8 cellular contexts compared by ENCODE assay signal in genomic region chr17:38881600-38882191, GRCh38. TPM values are rescaled to one million over a fixed set of nuclear protein-coding genes. Genes with fewer than 3 reads are reported as not detected.
DNase-seq lines count a peak whose midpoint lies in the region; ATAC-seq and TF ChIP-seq lines count a peak whose summit lies in the region.

No MANE protein-coding gene starts in this region.

- H3K4me3 Mint-ChIP-seq in MCF 10A (ENCODE audit: unreplicated experiment) = peak overlapping the region; percentile 21
- peak overlapping the region; percentile 53 for H3K4me3 Mint-ChIP-seq in activated T-helper 1 cell treated with anti-CD3 and anti-CD28 coated beads, Interleukin-12 subunit alpha, Interleukin-12 subunit beta, Interleukin-2, Interleukin-4 antibody, amounts not matched to agents 30 ng/mL and 10 ng/mL and 1 ng/mL, durations not matched to agents 14 hours and 24 hours and 36 hours

- in situ Hi-C loops in mammary epithelial cell (cut with MboI; ENCODE audit: low sequenced_read_pairs in 2 of 2) = no loop called here

- no peaks in the 10 kb centered on the region for H4K20me1 ChIP-seq in mammary epithelial cell (ENCODE audit: insufficient read depth, low read length)

- H3K9ac ChIP-seq in mammary epithelial cell (ENCODE audit: insufficient read depth, low read length) (no peak overlapping the region), skeletal muscle satellite cell (ENCODE audit: low read depth, low read length) (peak overlapping the region; percentile 2)

- H3K4me1 ChIP-seq in mammary epithelial cell (ENCODE audit: insufficient read depth, low read length) (peaks cover 72% of the 10 kb centered on the region), heart right ventricle (peaks cover 46 to 99% (median 93%) of the 10 kb centered on the region in 9 donors), skeletal muscle satellite cell (ENCODE audit: control insufficient read depth, insufficient read depth, low read length) (peaks cover 97% of the 10 kb centered on the region)

- H3K36me3 ChIP-seq in mammary epithelial cell (ENCODE audit: insufficient read depth, low read length) (peaks cover 13% of the 10 kb centered on the region), heart right ventricle (peaks cover 0 to 87% (median 4%) of the 10 kb centered on the region in 9 donors), skeletal muscle satellite cell (ENCODE audit: insufficient read depth, low read length) (peaks cover 89% of the 10 kb centered on the region)

- peak; percentile 23 to 64 (median 52) for ATAC-seq in heart right ventricle
- ATAC-seq in GM18867 (IDR thresholded peaks at IDR 0.05; ENCODE audit: unreplicated experiment) = no peak

- no peaks in the 10 kb centered on the region for H3K27me3 Mint-ChIP-seq in MCF 10A (ENCODE audit: insufficient read depth, unreplicated experiment)
- H3K27me3 Mint-ChIP-seq in activated T-helper 1 cell treated with anti-CD3 and anti-CD28 coated beads, Interleukin-12 subunit alpha, Interleukin-12 subunit beta, Interleukin-2, Interleukin-4 antibody, amounts not matched to agents 30 ng/mL and 10 ng/mL and 1 ng/mL, durations not matched to agents 14 hours and 24 hours and 36 hours (ENCODE audit: insufficient read depth) = no peaks in the 10 kb centered on the region

- BruUV-seq in MCF 10A (replicated peaks; lab: Mats Ljungman, UMichigan) = no TSS peak
- no TSS peak for BruUV-seq in mammary epithelial cell (replicated peaks; lab: Mats Ljungman, UMichigan)

- intact Hi-C loops in MCF 10A (cut with micrococcal nuclease) = no loop called here
- intact Hi-C loops in mammary epithelial cell (cut with micrococcal nuclease) = loop anchor here (2.0 kb wide), 1 partner anchor 19 kb away; no protein-coding TSS in a partner anchor
- intact Hi-C loops in activated T-helper 1 cell treated with anti-CD3 and anti-CD28 coated beads, Interleukin-12 subunit alpha, Interleukin-12 subunit beta, Interleukin-2, Interleukin-4 antibody, amounts not matched to agents 30 ng/mL and 10 ng/mL and 1 ng/mL, durations not matched to agents 14 hours and 24 hours and 36 hours (cut with micrococcal nuclease) = loop anchor here (2.0 kb wide), 1 partner anchor 17 kb away; no protein-coding TSS in a partner anchor
- intact Hi-C loops in heart right ventricle (cut with DNase I) = loop anchor here in 1 of 10 donors (2.0 kb wide), 1 partner anchor 41 kb away; no protein-coding TSS in a partner anchor

- CTCF ChIA-PET in MCF 10A (lab: Yijun Ruan, JAX) (interaction anchor here (0.6 to 1.5 kb wide), 4 partner anchors 11 to 101 kb away, joined by 3 to 6 read pairs (median 4); no protein-coding TSS in a partner anchor), mammary epithelial cell (lab: Charles Lee; ENCODE audit: low non-redundant PET) (no interaction called here)

- H3K9me3 Mint-ChIP-seq in MCF 10A (ENCODE audit: unreplicated experiment) = no peaks in the 10 kb centered on the region
- H3K9me3 Mint-ChIP-seq in activated T-helper 1 cell treated with anti-CD3 and anti-CD28 coated beads, Interleukin-12 subunit alpha, Interleukin-12 subunit beta, Interleukin-2, Interleukin-4 antibody, amounts not matched to agents 30 ng/mL and 10 ng/mL and 1 ng/mL, durations not matched to agents 14 hours and 24 hours and 36 hours = no peaks in the 10 kb centered on the region

- no peaks in the 10 kb centered on the region for H3K27me3 ChIP-seq in mammary epithelial cell (ENCODE audit: insufficient read depth, low read length)
- no peaks in the 10 kb centered on the region for H3K27me3 ChIP-seq in heart right ventricle
- no peaks in the 10 kb centered on the region for H3K27me3 ChIP-seq in skeletal muscle satellite cell (ENCODE audit: control insufficient read depth, insufficient read depth, low read length)

- H3K36me3 Mint-ChIP-seq in MCF 10A (ENCODE audit: insufficient read depth, unreplicated experiment) = peaks cover 40% of the 10 kb centered on the region
- H3K36me3 Mint-ChIP-seq in activated T-helper 1 cell treated with anti-CD3 and anti-CD28 coated beads, Interleukin-12 subunit alpha, Interleukin-12 subunit beta, Interleukin-2, Interleukin-4 antibody, amounts not matched to agents 30 ng/mL and 10 ng/mL and 1 ng/mL, durations not matched to agents 14 hours and 24 hours and 36 hours (ENCODE audit: low read depth) = peaks cover 49% of the 10 kb centered on the region

- 19% methylated on average over 8 of the region's 8 CpGs for WGBS in mammary epithelial cell (ENCODE audit: low coverage, missing lambda C conversion rate)
- 29 to 36% methylated on average over 8 of the region's 8 CpGs for WGBS in heart right ventricle, 2 donors

- no peak overlapping the region for H2AFZ ChIP-seq in mammary epithelial cell (ENCODE audit: low read depth, low read length)

- peak overlapping the region; percentile 77 for H3K27ac Mint-ChIP-seq in MCF 10A (ENCODE audit: low read depth, unreplicated experiment)
- peak overlapping the region; percentile 89 for H3K27ac Mint-ChIP-seq in activated T-helper 1 cell treated with anti-CD3 and anti-CD28 coated beads, Interleukin-12 subunit alpha, Interleukin-12 subunit beta, Interleukin-2, Interleukin-4 antibody, amounts not matched to agents 30 ng/mL and 10 ng/mL and 1 ng/mL, durations not matched to agents 14 hours and 24 hours and 36 hours

- H3K79me2 ChIP-seq in mammary epithelial cell (ENCODE audit: insufficient read depth, low read length) = peaks cover 83% of the 10 kb centered on the region

- H3K27ac ChIP-seq in mammary epithelial cell (ENCODE audit: insufficient read depth, low read depth, low read length) (no peak overlapping the region), heart right ventricle (peak overlapping the region in 9 of 10 donors; percentile 51 to 81 (median 69))

- H3K4me3 ChIP-seq in mammary epithelial cell (replicated peaks in 1 of 3; ENCODE audit: insufficient read depth in 1 of 3, low read depth in 2 of 3, low read length in 3 of 3) (no peak overlapping the region), heart right ventricle (no peak overlapping the region), skeletal muscle satellite cell (ENCODE audit: low read length) (peak overlapping the region; percentile 26)

- POLR2A ChIA-PET in MCF 10A (lab: Yijun Ruan, JAX) = interaction anchor here (0.9 to 1.1 kb wide), 3 partner anchors 11 to 29 kb away, joined by 4 to 5 read pairs (median 4); no protein-coding TSS in a partner anchor

- TF ChIP-seq CTCF in MCF 10A (IDR thresholded peaks at IDR 0.05; ENCODE audit: unreplicated experiment) (no peak), mammary epithelial cell (conservative IDR thresholded peaks at IDR 0.05 in 1 of 2, IDR thresholded peaks at IDR 0.05 in 1 of 2; ENCODE audit: extremely low read depth in 1 of 2, insufficient read depth in 1 of 2, low read depth in 1 of 2, low read length in 2 of 2) (no peak), heart right ventricle (IDR thresholded peaks at IDR 0.05) (no peak)

- peaks cover 28% of the 10 kb centered on the region for H3K4me1 Mint-ChIP-seq in MCF 10A (ENCODE audit: insufficient read depth, unreplicated experiment)
- peaks cover 82% of the 10 kb centered on the region for H3K4me1 Mint-ChIP-seq in activated T-helper 1 cell treated with anti-CD3 and anti-CD28 coated beads, Interleukin-12 subunit alpha, Interleukin-12 subunit beta, Interleukin-2, Interleukin-4 antibody, amounts not matched to agents 30 ng/mL and 10 ng/mL and 1 ng/mL, durations not matched to agents 14 hours and 24 hours and 36 hours (ENCODE audit: low read depth)

- H3K4me2 ChIP-seq in mammary epithelial cell (ENCODE audit: insufficient read depth, low read depth, low read length) (no peak overlapping the region), skeletal muscle satellite cell (ENCODE audit: low read length) (peak overlapping the region; percentile 76)

- dilution Hi-C loops in mammary epithelial cell (cut with HindIII; ENCODE audit: low sequenced_read_pairs) = no loop called here

- H3K9me3 ChIP-seq in mammary epithelial cell (replicated peaks; ENCODE audit: insufficient read depth, low read length) = no peaks in the 10 kb centered on the region
- no peaks in the 10 kb centered on the region for H3K9me3 ChIP-seq in heart right ventricle
- H3K9me3 ChIP-seq in skeletal muscle satellite cell (replicated peaks; ENCODE audit: low read length) = no peaks in the 10 kb centered on the region

- DNase-seq in MCF 10A (ENCODE audit: unreplicated experiment) (no peak), mammary epithelial cell (no peak), heart right ventricle (peak; percentile 64 to 71), midbrain (lab: John Stamatoyannopoulos, UW) (no peak), HuH-7 (ENCODE audit: low spot score) (no peak)
- no peak for DNase-seq in activated T-helper 1 cell treated with anti-CD3 and anti-CD28 coated beads, Interleukin-12 subunit alpha, Interleukin-12 subunit beta, Interleukin-2, Interleukin-4 antibody, amounts not matched to agents 30 ng/mL and 10 ng/mL and 1 ng/mL, durations not matched to agents 14 hours and 24 hours and 36 hours (ENCODE audit: low spot score)

RNA-seq across cellular contexts. Expression of gene LASP1, which starts 11.8 kb away (rescaled TPM):
- total RNA-seq in MCF 10A (2022) = 65.1 and 68.1 TPM in 2 replicates
- total RNA-seq in mammary epithelial cell = 100 to 1,000 TPM; 111 to 154 TPM
- 92.4 TPM for polyA plus RNA-seq in mammary epithelial cell
- polyA minus RNA-seq in mammary epithelial cell = 211 TPM
- total RNA-seq in activated T-helper 1 cell treated with anti-CD3 and anti-CD28 coated beads, Interleukin-12 subunit alpha, Interleukin-12 subunit beta, Interleukin-2, Interleukin-4 antibody, amounts not matched to agents 30 ng/mL and 10 ng/mL and 1 ng/mL, durations not matched to agents 14 hours and 24 hours and 36 hours = 133 and 135 TPM in 2 replicates
- total RNA-seq in heart right ventricle = 10 to 100 TPM; 19.5 to 56.9 (median 23.0) TPM
- polyA plus RNA-seq in heart right ventricle = 10 to 100 TPM; 21.3 to 25.4 TPM
- total RNA-seq in skeletal muscle satellite cell (2012; rRNA removed) = 172 and 203 TPM in 2 replicates

RNA-seq across cellular contexts. Expression of gene RPL23, which starts 28.2 kb away (rescaled TPM):
- 1,891 and 2,060 TPM in 2 replicates for total RNA-seq in MCF 10A (2022)
- 1,000 to 10,000 TPM in 1 of 2 donors, 100 to 1,000 TPM in 1; 693 to 1,265 TPM for total RNA-seq in mammary epithelial cell
- 2,470 TPM for polyA plus RNA-seq in mammary epithelial cell
- polyA minus RNA-seq in mammary epithelial cell = 585 TPM
- total RNA-seq in activated T-helper 1 cell treated with anti-CD3 and anti-CD28 coated beads, Interleukin-12 subunit alpha, Interleukin-12 subunit beta, Interleukin-2, Interleukin-4 antibody, amounts not matched to agents 30 ng/mL and 10 ng/mL and 1 ng/mL, durations not matched to agents 14 hours and 24 hours and 36 hours = 1,847 and 1,871 TPM in 2 replicates
- total RNA-seq in heart right ventricle = 100 to 1,000 TPM; 725 to 991 (median 835) TPM
- 1,000 to 10,000 TPM; 1,798 to 2,733 TPM for polyA plus RNA-seq in heart right ventricle
- 1,089 and 1,655 TPM in 2 replicates for total RNA-seq in skeletal muscle satellite cell (2012; rRNA removed)

RNA-seq across cellular contexts. Expression of gene CWC25, which starts 56.6 kb away (rescaled TPM):
- total RNA-seq in MCF 10A (2022) (21.9 and 23.4 TPM in 2 replicates), mammary epithelial cell (10 to 100 TPM in 1 of 2 donors, 1 to 10 TPM in 1; 9.2 to 18.0 TPM), heart right ventricle (10 to 100 TPM in 2 of 10 donors, 1 to 10 TPM in 8; 7.7 to 11.2 (median 9.0) TPM)
- polyA plus RNA-seq in mammary epithelial cell (11.8 TPM), heart right ventricle (10 to 100 TPM in 1 of 2 donors, 1 to 10 TPM in 1; 9.1 to 22.6 TPM)
- polyA minus RNA-seq in mammary epithelial cell = 9.4 TPM
- total RNA-seq in activated T-helper 1 cell treated with anti-CD3 and anti-CD28 coated beads, Interleukin-12 subunit alpha, Interleukin-12 subunit beta, Interleukin-2, Interleukin-4 antibody, amounts not matched to agents 30 ng/mL and 10 ng/mL and 1 ng/mL, durations not matched to agents 14 hours and 24 hours and 36 hours = 28.6 and 30.4 TPM in 2 replicates
- 7.9 TPM in 2 replicates for total RNA-seq in skeletal muscle satellite cell (2012; rRNA removed)

Comparison
In these comparisons a context has a peak if more than half of its experiments do, and no peak if none do; other contexts are left out.
1. DNase-seq: peak in heart right ventricle (2 of 2); none in MCF 10A (single experiment), mammary epithelial cell (single experiment), activated T-helper 1 cell treated with anti-CD3 and anti-CD28 coated beads, Interleukin-12 subunit alpha, Interleukin-12 subunit beta, Interleukin-2, Interleukin-4 antibody, amounts not matched to agents 30 ng/mL and 10 ng/mL and 1 ng/mL, durations not matched to agents 14 hours and 24 hours and 36 hours (single experiment), midbrain (single experiment) and HuH-7 (single experiment).